In the genomic region with DNA sequence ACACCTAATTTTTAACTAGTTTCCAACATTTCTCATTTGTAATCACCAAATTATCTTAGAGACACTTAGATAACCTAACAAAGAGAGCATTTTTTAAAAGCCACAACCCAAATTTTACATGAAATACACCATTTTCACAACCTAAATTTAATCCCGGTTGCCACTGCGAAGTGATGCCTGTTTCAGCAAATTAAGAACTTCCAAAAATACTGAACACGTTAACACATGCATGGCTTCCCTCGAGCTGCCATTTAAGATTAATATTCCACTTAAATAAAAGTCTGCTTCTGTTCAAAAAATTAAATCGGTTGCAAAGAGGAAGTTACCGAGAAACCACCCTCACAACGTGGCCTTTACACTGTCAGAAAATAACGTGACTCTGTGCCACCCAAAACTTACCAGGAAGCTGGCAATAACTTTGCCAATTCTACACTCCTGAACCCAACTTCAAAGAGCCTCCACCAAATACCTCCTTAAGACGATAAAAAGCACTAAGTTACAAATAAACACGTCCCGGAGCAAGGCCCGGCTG, we compare ENCODE assay signal across 1 cellular context.
TF ChIP-seq lines count a peak whose summit lies in the region.

No MANE protein-coding gene starts in this region.

TF ChIP-seq in HEK293, 187 proteins besides CTCF, POLR2A, EP300 and RAD21 (continued from another document):
- TF ChIP-seq, protein P1, sequence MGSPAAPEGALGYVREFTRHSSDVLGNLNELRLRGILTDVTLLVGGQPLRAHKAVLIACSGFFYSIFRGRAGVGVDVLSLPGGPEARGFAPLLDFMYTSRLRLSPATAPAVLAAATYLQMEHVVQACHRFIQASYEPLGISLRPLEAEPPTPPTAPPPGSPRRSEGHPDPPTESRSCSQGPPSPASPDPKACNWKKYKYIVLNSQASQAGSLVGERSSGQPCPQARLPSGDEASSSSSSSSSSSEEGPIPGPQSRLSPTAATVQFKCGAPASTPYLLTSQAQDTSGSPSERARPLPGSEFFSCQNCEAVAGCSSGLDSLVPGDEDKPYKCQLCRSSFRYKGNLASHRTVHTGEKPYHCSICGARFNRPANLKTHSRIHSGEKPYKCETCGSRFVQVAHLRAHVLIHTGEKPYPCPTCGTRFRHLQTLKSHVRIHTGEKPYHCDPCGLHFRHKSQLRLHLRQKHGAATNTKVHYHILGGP (tag by site-specific recombination; IDR thresholded peaks at IDR 0.05): no peak
- TF ChIP-seq ZNF10 (tag by site-specific recombination; IDR thresholded peaks at IDR 0.05): no peak
- TF ChIP-seq ZNF747 (tag by site-specific recombination; IDR thresholded peaks at IDR 0.05): no peak
- TF ChIP-seq ZNF549 (tag by site-specific recombination; IDR thresholded peaks at IDR 0.05): no peak
- TF ChIP-seq ZNF561 (tag by site-specific recombination; IDR thresholded peaks at IDR 0.05; ENCODE audit: borderline replicate concordance): no peak
- no peak for TF ChIP-seq KLF7 (tag by site-specific recombination; IDR thresholded peaks at IDR 0.05; ENCODE audit: borderline replicate concordance)
- TF ChIP-seq ZNF544 (tag by site-specific recombination; IDR thresholded peaks at IDR 0.05): no peak
- TF ChIP-seq KLF9 (tag by site-specific recombination; IDR thresholded peaks at IDR 0.05; ENCODE audit: low read depth): no peak
- no peak for TF ChIP-seq ZBTB1 (tag by site-specific recombination; IDR thresholded peaks at IDR 0.05)
- peak; percentile 23; the same call in 1 of the 2 replicates for TF ChIP-seq ZNF335 (tag by site-specific recombination; conservative IDR thresholded peaks at IDR 0.05)
- TF ChIP-seq ZNF473 (tag by site-specific recombination; IDR thresholded peaks at IDR 0.05): no peak
- TF ChIP-seq, protein P2, sequence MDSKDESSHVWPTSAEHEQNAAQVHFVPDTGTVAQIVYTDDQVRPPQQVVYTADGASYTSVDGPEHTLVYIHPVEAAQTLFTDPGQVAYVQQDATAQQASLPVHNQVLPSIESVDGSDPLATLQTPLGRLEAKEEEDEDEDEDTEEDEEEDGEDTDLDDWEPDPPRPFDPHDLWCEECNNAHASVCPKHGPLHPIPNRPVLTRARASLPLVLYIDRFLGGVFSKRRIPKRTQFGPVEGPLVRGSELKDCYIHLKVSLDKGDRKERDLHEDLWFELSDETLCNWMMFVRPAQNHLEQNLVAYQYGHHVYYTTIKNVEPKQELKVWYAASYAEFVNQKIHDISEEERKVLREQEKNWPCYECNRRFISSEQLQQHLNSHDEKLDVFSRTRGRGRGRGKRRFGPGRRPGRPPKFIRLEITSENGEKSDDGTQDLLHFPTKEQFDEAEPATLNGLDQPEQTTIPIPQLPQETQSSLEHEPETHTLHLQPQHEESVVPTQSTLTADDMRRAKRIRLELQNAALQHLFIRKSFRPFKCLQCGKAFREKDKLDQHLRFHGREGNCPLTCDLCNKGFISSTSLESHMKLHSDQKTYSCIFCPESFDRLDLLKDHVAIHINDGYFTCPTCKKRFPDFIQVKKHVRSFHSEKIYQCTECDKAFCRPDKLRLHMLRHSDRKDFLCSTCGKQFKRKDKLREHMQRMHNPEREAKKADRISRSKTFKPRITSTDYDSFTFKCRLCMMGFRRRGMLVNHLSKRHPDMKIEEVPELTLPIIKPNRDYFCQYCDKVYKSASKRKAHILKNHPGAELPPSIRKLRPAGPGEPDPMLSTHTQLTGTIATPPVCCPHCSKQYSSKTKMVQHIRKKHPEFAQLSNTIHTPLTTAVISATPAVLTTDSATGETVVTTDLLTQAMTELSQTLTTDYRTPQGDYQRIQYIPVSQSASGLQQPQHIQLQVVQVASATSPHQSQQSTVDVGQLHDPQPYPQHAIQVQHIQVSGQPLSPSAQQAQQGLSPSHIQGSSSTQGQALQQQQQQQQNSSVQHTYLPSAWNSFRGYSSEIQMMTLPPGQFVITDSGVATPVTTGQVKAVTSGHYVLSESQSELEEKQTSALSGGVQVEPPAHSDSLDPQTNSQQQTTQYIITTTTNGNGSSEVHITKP (tag by site-specific recombination; IDR thresholded peaks at IDR 0.05): peak; percentile 5
- TF ChIP-seq ZNF112 (tag by site-specific recombination; IDR thresholded peaks at IDR 0.05): no peak
- TF ChIP-seq, protein P3, sequence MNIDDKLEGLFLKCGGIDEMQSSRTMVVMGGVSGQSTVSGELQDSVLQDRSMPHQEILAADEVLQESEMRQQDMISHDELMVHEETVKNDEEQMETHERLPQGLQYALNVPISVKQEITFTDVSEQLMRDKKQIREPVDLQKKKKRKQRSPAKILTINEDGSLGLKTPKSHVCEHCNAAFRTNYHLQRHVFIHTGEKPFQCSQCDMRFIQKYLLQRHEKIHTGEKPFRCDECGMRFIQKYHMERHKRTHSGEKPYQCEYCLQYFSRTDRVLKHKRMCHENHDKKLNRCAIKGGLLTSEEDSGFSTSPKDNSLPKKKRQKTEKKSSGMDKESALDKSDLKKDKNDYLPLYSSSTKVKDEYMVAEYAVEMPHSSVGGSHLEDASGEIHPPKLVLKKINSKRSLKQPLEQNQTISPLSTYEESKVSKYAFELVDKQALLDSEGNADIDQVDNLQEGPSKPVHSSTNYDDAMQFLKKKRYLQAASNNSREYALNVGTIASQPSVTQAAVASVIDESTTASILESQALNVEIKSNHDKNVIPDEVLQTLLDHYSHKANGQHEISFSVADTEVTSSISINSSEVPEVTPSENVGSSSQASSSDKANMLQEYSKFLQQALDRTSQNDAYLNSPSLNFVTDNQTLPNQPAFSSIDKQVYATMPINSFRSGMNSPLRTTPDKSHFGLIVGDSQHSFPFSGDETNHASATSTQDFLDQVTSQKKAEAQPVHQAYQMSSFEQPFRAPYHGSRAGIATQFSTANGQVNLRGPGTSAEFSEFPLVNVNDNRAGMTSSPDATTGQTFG (tag by site-specific recombination; IDR thresholded peaks at IDR 0.05; ENCODE audit: borderline replicate concordance): no peak
